8 cellular contexts compared by ENCODE assay signal in the genomic region with DNA sequence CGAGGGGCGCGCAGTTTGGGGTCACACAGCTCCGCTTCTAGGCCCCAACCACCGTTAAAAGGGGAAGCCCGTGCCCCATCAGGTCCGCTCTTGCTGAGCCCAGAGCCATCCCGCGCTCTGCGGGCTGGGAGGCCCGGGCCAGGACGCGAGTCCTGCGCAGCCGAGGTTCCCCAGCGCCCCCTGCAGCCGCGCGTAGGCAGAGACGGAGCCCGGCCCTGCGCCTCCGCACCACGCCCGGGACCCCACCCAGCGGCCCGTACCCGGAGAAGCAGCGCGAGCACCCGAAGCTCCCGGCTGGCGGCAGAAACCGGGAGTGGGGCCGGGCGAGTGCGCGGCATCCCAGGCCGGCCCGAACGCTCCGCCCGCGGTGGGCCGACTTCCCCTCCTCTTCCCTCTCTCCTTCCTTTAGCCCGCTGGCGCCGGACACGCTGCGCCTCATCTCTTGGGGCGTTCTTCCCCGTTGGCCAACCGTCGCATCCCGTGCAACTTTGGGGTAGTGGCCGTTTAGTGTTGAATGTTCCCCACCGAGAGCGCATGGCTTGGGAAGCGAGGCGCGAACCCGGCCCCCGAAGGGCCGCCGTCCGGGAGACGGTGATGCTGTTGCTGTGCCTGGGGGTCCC. TPM values are rescaled to one million over a fixed set of nuclear protein-coding genes. Genes with fewer than 3 reads are reported as not detected.
DNase-seq lines count a peak whose midpoint lies in the region; ATAC-seq and TF ChIP-seq lines count a peak whose summit lies in the region.

TSS of gene ITGA4 (plus strand) at position 266 of the 620 bp plus-strand sequence. CDS start at position 535, 269 bp downstream.

- no peaks in the 10 kb centered on the region for H3K79me1 ChIP-seq in neuronal stem cell (ENCODE audit: low read depth, low read length)

- H3K9me3 ChIP-seq in OCI-LY1 (ENCODE audit: low read length) (no peaks in the 10 kb centered on the region), neuronal stem cell (replicated peaks in 1 of 2; ENCODE audit: control insufficient read depth in 2 of 2, insufficient read depth in 1 of 2, low read depth in 1 of 2, low read length in 2 of 2) (no peaks in the 10 kb centered on the region), suprapubic skin (no peaks in the 10 kb centered on the region)

- no peak within 1 kb of the TSS for H2AK5ac ChIP-seq in neuronal stem cell (ENCODE audit: low read depth, low read length)

- whole genome bisulfite sequencing in neuronal stem cell (ENCODE audit: extremely low coverage in 2 of 2, insufficient read length in 2 of 2, insufficient replicate concordance in 1 of 2), 2 donors = no CpG with 5 or more reads among the region's 67 CpGs
- WGBS in suprapubic skin = under 1% methylated on average over 47 of the region's 67 CpGs

- H2AFZ ChIP-seq in OCI-LY1 (ENCODE audit: low read length) (no peak within 1 kb of the TSS), neuronal stem cell (ENCODE audit: low read length) (peak within 1 kb of the TSS; percentile 99)

- no peaks in the 10 kb centered on the region for H4K20me1 ChIP-seq in OCI-LY1 (ENCODE audit: insufficient read depth, low read length)

- peak within 1 kb of the TSS; percentile 82 for H3K14ac ChIP-seq in neuronal stem cell (ENCODE audit: low read length)

- H2BK120ac ChIP-seq in neuronal stem cell (ENCODE audit: low read depth, low read length) = peak within 1 kb of the TSS; percentile 97

- H3K23ac ChIP-seq in neuronal stem cell (ENCODE audit: low read depth, low read length, poor library complexity) = peak within 1 kb of the TSS; percentile 85

- H3K18ac ChIP-seq in neuronal stem cell (ENCODE audit: low read length) = peak within 1 kb of the TSS; percentile 96

- no peaks in the 10 kb centered on the region for H3K27me3 ChIP-seq in OCI-LY1 (ENCODE audit: insufficient read depth, low read length)
- peaks cover 5 to 32% (median 14%) of the 10 kb centered on the region in 3 experiments for H3K27me3 ChIP-seq in neuronal stem cell (ENCODE audit: control insufficient read depth in 3 of 3, insufficient read depth in 3 of 3, low read depth in 1 of 3, low read length in 3 of 3)
- H3K27me3 ChIP-seq in suprapubic skin = peaks cover 5% of the 10 kb centered on the region

- DNase-seq in AML-193 (lab: John Stamatoyannopoulos, UW) (peak; percentile 59 to 68), fibroblast of the aortic adventitia (ENCODE audit: low read depth) (peak; percentile 57), neuronal stem cell (ENCODE audit: low spot score) (peak; percentile 68), suprapubic skin (ENCODE audit: low spot score in 2 of 2) (peak; percentile 72 to 83)
- peak; percentile 88 to 93 for DNase-seq in activated T-cell treated with anti-CD3 and anti-CD28 coated beads, Interleukin-2, amount 50 U/mL, for 48 hours

- no peak for TF ChIP-seq EP300 in suprapubic skin (IDR thresholded peaks at IDR 0.05)

- H3K4me2 ChIP-seq in OCI-LY1 (ENCODE audit: low read length) = peak within 1 kb of the TSS; percentile 76
- H3K4me2 ChIP-seq in neuronal stem cell (ENCODE audit: insufficient read depth, low read length, poor library complexity, severe bottlenecking) = peak within 1 kb of the TSS; percentile 91

- H4K8ac ChIP-seq in neuronal stem cell (ENCODE audit: low read depth, low read length) = no peak within 1 kb of the TSS

- H3F3A ChIP-seq in OCI-LY1 (ENCODE audit: insufficient read depth, low read length) = no peaks in the 10 kb centered on the region

- peak within 1 kb of the TSS; percentile 46 for H2BK15ac ChIP-seq in neuronal stem cell (ENCODE audit: low read length)

- peak within 1 kb of the TSS; percentile 46 for H2BK5ac ChIP-seq in neuronal stem cell (ENCODE audit: low read length)

- no peak within 1 kb of the TSS for H4K91ac ChIP-seq in neuronal stem cell (ENCODE audit: low read depth, low read length, poor library complexity)

- H3K4me3 ChIP-seq in OCI-LY1 (ENCODE audit: low read depth, low read length, poor library complexity, severe bottlenecking) (peak within 1 kb of the TSS; percentile 85), fibroblast of the aortic adventitia (ENCODE audit: low read depth, low read length) (peak within 1 kb of the TSS; percentile 71), neuronal stem cell (ENCODE audit: low read length in 2 of 2) (peak within 1 kb of the TSS; percentile 56 to 90), suprapubic skin (peak within 1 kb of the TSS; percentile 63)

- TF ChIP-seq CTCF in OCI-LY1 (IDR thresholded peaks at IDR 0.05; ENCODE audit: low read length) (peak; percentile 87), fibroblast of the aortic adventitia (IDR thresholded peaks at IDR 0.05; ENCODE audit: insufficient read depth, low read length) (peak; percentile 71), suprapubic skin (IDR thresholded peaks at IDR 0.05) (peak; percentile 5 to 66)

- H3K36me3 ChIP-seq in OCI-LY1 (ENCODE audit: insufficient read depth, low read length) = peaks cover 7% of the 10 kb centered on the region; the same call in 1 of the 2 replicates
- no peaks in the 10 kb centered on the region for H3K36me3 ChIP-seq in neuronal stem cell (replicated peaks in 1 of 2; ENCODE audit: control insufficient read depth in 2 of 2, insufficient read depth in 2 of 2, low read length in 2 of 2)
- no peaks in the 10 kb centered on the region for H3K36me3 ChIP-seq in suprapubic skin

- H3K9ac ChIP-seq in OCI-LY1 (ENCODE audit: low read length) = peak within 1 kb of the TSS; percentile 93
- H3K9ac ChIP-seq in neuronal stem cell (ENCODE audit: low read depth, low read length, poor library complexity) = peak within 1 kb of the TSS; percentile 90

- H3K27ac ChIP-seq in OCI-LY1 (ENCODE audit: low read depth, low read length, poor library complexity, severe bottlenecking) (peak within 1 kb of the TSS; percentile 98), neuronal stem cell (replicated peaks; ENCODE audit: low read length) (no peak within 1 kb of the TSS), suprapubic skin (peak within 1 kb of the TSS; percentile 57)

- H3K79me2 ChIP-seq in OCI-LY1 (ENCODE audit: insufficient read depth, low read length) = peaks cover 45% of the 10 kb centered on the region

- H2BK12ac ChIP-seq in neuronal stem cell (ENCODE audit: low read length) = peak within 1 kb of the TSS; percentile 82

- H3K4me1 ChIP-seq in OCI-LY1 (ENCODE audit: insufficient read depth, low read length, severe bottlenecking) (peaks cover 59% of the 10 kb centered on the region), neuronal stem cell (ENCODE audit: control insufficient read depth in 2 of 2, insufficient read depth in 1 of 2, low read depth in 1 of 2, low read length in 2 of 2) (peaks cover 2 to 5% of the 10 kb centered on the region in 2 donors), suprapubic skin (peaks cover 29% of the 10 kb centered on the region)

- peak within 1 kb of the TSS; percentile 10 for H3K4ac ChIP-seq in neuronal stem cell (ENCODE audit: low read length)

- no peak for TF ChIP-seq POLR2A in suprapubic skin (IDR thresholded peaks at IDR 0.05)

- peak; percentile 79 for ATAC-seq in GM18907 (IDR thresholded peaks at IDR 0.05; ENCODE audit: unreplicated experiment)
- ATAC-seq in HG03135 (IDR thresholded peaks at IDR 0.05; ENCODE audit: unreplicated experiment) = peak; percentile 76

- H3K9me2 ChIP-seq in OCI-LY1 (ENCODE audit: low read depth, low read length) = no peaks in the 10 kb centered on the region

RNA-seq across cellular contexts. Expression of gene ITGA4, which starts in this region (rescaled TPM):
- total RNA-seq in fibroblast of the aortic adventitia (ENCODE audit: low replicate concordance) (8.9 and 27.6 TPM in 2 replicates), suprapubic skin (10 to 100 TPM in 1 of 4 donors, 1 to 10 TPM in 1, under 1 TPM in 2; 0.68 to 14.1 (median 0.95) TPM)
- 1.5 TPM for polyA plus RNA-seq in neuronal stem cell (2013, experiment 1 of 2)
- 1.6 TPM for polyA plus RNA-seq in neuronal stem cell (2013, experiment 2 of 2)

Comparison
In these comparisons a context has a peak if more than half of its experiments do, and no peak if none do; other contexts are left out.
1. CTCF ChIP-seq: peak in every context shown above with its lines; median percentile 87 in OCI-LY1; 71 in fibroblast of the aortic adventitia; 36 in suprapubic skin.